Comparison of ENCODE assay signal across 1 cellular context in the genomic region with DNA sequence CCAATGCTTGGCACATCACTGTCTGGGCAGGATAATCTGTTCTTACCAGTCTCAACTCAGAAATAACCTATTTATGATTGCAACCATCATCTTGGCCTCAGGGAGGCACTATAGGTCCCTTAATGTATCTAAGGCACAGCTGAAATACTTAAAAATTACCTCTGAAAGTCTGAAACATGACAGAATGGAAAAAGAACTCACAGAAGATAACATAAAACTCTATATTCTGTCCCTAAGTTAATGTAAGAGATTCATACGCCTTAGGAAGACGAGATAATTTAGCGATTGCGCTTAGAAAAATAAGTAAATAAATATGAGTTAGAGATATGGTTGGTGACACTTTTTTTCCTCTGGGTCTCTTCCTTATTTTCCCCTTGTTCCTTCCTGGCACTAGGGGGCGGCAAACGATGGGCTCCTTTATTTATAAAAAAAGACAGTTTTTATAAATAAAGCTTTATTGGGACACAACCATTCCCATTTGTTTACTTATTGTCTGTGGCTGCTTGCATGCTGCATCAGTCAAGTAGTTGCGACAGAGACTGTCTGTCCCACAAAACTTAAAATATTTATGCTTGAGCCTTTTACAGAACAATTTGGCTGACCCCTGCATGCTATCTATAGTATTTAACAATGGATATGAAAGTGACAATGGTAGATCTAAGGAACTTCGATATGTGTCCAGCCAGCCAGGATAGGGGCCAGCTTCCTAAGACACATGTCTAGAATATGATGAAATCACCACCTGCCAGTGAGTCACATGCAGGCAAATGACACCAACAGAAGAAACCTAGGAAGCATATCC.
TF ChIP-seq lines count a peak whose summit lies in the region.

No MANE protein-coding gene starts in this region.

TF ChIP-seq in HCT116, 20 proteins besides CTCF, POLR2A, EP300 and RAD21 (continued from another document):
- no peak for TF ChIP-seq SP1 (IDR thresholded peaks at IDR 0.05; ENCODE audit: low read depth)
